ENCODE assay signal across 10 cellular contexts in the genomic region with DNA sequence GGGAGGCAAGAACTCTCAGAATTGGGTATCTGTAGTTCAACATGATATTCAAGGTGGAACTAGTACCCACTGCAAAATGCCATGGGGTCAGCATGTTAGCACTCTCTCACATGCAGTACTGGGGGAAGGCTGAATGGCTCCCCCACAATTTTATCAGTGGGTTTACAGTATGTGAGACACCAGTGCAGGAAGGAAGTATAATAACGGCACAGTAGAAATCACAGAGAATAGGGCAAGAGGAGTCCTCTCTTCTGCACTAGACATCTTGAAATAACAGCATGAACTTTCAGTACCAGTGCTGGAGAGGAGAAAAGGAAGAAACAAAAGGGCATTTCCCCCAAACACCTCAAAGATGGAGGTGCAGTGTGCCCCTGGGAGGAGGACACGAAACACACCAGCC. TPM values are rescaled to one million over a fixed set of nuclear protein-coding genes. Genes with fewer than 3 reads are reported as not detected.
DNase-seq lines count a peak whose midpoint lies in the region; ATAC-seq and TF ChIP-seq lines count a peak whose summit lies in the region.
"Had no signal": no experiment of that assay in that cellular context is flagged by ENCODE, and none has a peak within 500 bp of the region (broad histone marks: within the 10 kb centered on the region; RNA-seq: fewer than 3 reads in every experiment).

No MANE protein-coding gene starts in this region.

- peaks cover 67% of the 10 kb centered on the region for H3K36me3 Mint-ChIP-seq in MCF 10A (ENCODE audit: insufficient read depth, unreplicated experiment)
- peaks cover 6 to 48% (median 26%) of the 10 kb centered on the region in 5 donors for H3K36me3 Mint-ChIP-seq in naive thymus-derived CD4-positive, alpha-beta T cell

- peaks cover 56% of the 10 kb centered on the region for H3K4me1 Mint-ChIP-seq in MCF 10A (ENCODE audit: insufficient read depth, unreplicated experiment)
- peaks cover 22 to 72% (median 64%) of the 10 kb centered on the region in 7 donors for H3K4me1 Mint-ChIP-seq in naive thymus-derived CD4-positive, alpha-beta T cell

- DNase-seq in Kasumi-1 (lab: John Stamatoyannopoulos, UW) (peak; percentile 29 to 50), MCF 10A (ENCODE audit: unreplicated experiment) (no peak), NCI-H187 treated with DMSO at 0.1 percent for 48 hours (lab: John Stamatoyannopoulos, UW) (no peak), G401 (ENCODE audit: low spot score) (no peak), NCI-H226 (no peak)
- no peak for DNase-seq in naive thymus-derived CD4-positive, alpha-beta T cell
- DNase-seq: T-helper 9 cell had no signal

- H3K27me3 ChIP-seq in BLaER1 = no peaks in the 10 kb centered on the region
- H3K27me3 ChIP-seq in naive thymus-derived CD4-positive, alpha-beta T cell (ENCODE audit: control insufficient read depth in 2 of 2, insufficient read depth in 2 of 2, low read length in 2 of 2) = no peaks in the 10 kb centered on the region

- peak overlapping the region; percentile 59 for H3K27ac Mint-ChIP-seq in MCF 10A (ENCODE audit: low read depth, unreplicated experiment)
- peak overlapping the region; percentile 75 to 96 (median 88) for H3K27ac Mint-ChIP-seq in naive thymus-derived CD4-positive, alpha-beta T cell

- no peak for ATAC-seq in naive thymus-derived CD4-positive, alpha-beta T cell
- ATAC-seq in HG03565 (IDR thresholded peaks at IDR 0.05; ENCODE audit: unreplicated experiment) = no peak

- peak overlapping the region; percentile 88 for H3K9ac ChIP-seq in BLaER1

- in situ Hi-C loops in G401 (cut with HindIII; ENCODE audit: low sequenced_read_pairs) = loop anchor here (5.0 to 10.0 kb wide), 2 partner anchors 81 to 161 kb away; no protein-coding TSS in a partner anchor

- intact Hi-C loops in MCF 10A (cut with micrococcal nuclease) = loop anchor here (1.0 kb wide), 1 partner anchor 10 kb away; no protein-coding TSS in a partner anchor
- intact Hi-C loops in naive thymus-derived CD4-positive, alpha-beta T cell (cut with micrococcal nuclease) = loop anchor here in 1 of 2 donors (2.0 to 5.0 kb wide), 2 partner anchors 17 to 1804 kb away; a partner anchor contains a TSS

- POLR2A ChIA-PET in MCF 10A (lab: Yijun Ruan, JAX) = interaction anchor here (0.8 to 3.0 kb wide), 8 partner anchors 10 to 83 kb away, joined by 3 to 121 read pairs (median 7); a partner anchor contains a TSS
- POLR2A ChIA-PET in naive thymus-derived CD4-positive, alpha-beta T cell (lab: Charles Lee) = interaction anchor here (1.0 to 4.7 kb wide), 5 partner anchors 9 to 124 kb away, joined by 3 to 142 read pairs (median 6); a partner anchor contains a TSS

- peaks cover 80% of the 10 kb centered on the region for H4K20me1 ChIP-seq in BLaER1

- peak overlapping the region; percentile 90 for H3K4me3 ChIP-seq in BLaER1
- no peak overlapping the region for H3K4me3 ChIP-seq in naive thymus-derived CD4-positive, alpha-beta T cell (ENCODE audit: low read length)

- H3K27ac ChIP-seq in BLaER1 = peak overlapping the region; percentile 88
- peak overlapping the region; percentile 87 for H3K27ac ChIP-seq in naive thymus-derived CD4-positive, alpha-beta T cell (ENCODE audit: low read depth, low read length)

- BruUV-seq in MCF 10A (replicated peaks; lab: Mats Ljungman, UMichigan) = no TSS peak

- no peaks in the 10 kb centered on the region for H3K27me3 Mint-ChIP-seq in MCF 10A (ENCODE audit: insufficient read depth, unreplicated experiment)
- H3K27me3 Mint-ChIP-seq in naive thymus-derived CD4-positive, alpha-beta T cell = no peaks in the 10 kb centered on the region

- CTCF ChIA-PET in MCF 10A (lab: Yijun Ruan, JAX) = interaction anchor here (0.6 to 4.5 kb wide), 14 partner anchors 11 to 585 kb away, joined by 3 to 33 read pairs (median 6); a partner anchor contains a TSS
- CTCF ChIA-PET in naive thymus-derived CD4-positive, alpha-beta T cell (lab: Charles Lee) = interaction anchor here (1.1 to 2.7 kb wide), 4 partner anchors 8 to 13 kb away, joined by 5 to 22 read pairs (median 10); a partner anchor contains a TSS

- no peaks in the 10 kb centered on the region for H3K9me3 Mint-ChIP-seq in MCF 10A (ENCODE audit: unreplicated experiment)
- peaks cover 0 to 9% (median 0%) of the 10 kb centered on the region in 11 donors for H3K9me3 Mint-ChIP-seq in naive thymus-derived CD4-positive, alpha-beta T cell

- H3K4me2 ChIP-seq in BLaER1 = peak overlapping the region; percentile 99

- peak overlapping the region; percentile 84 for H3K4me3 Mint-ChIP-seq in MCF 10A (ENCODE audit: unreplicated experiment)
- peak overlapping the region; percentile 78 to 93 (median 86) for H3K4me3 Mint-ChIP-seq in naive thymus-derived CD4-positive, alpha-beta T cell

- H3K9me3 ChIP-seq in BLaER1 = no peaks in the 10 kb centered on the region
- H3K9me3 ChIP-seq in naive thymus-derived CD4-positive, alpha-beta T cell (ENCODE audit: control insufficient read depth in 2 of 3, low read length in 3 of 3) = no peaks in the 10 kb centered on the region

- peaks cover 77% of the 10 kb centered on the region for H3K36me3 ChIP-seq in BLaER1
- peaks cover 17 to 69% (median 20%) of the 10 kb centered on the region in 3 experiments for H3K36me3 ChIP-seq in naive thymus-derived CD4-positive, alpha-beta T cell (ENCODE audit: control insufficient read depth in 2 of 3, insufficient read depth in 3 of 3, low read length in 3 of 3)

- TF ChIP-seq CTCF in MCF 10A (IDR thresholded peaks at IDR 0.05; ENCODE audit: unreplicated experiment) = no peak

- peaks cover 64% of the 10 kb centered on the region for H3K4me1 ChIP-seq in BLaER1
- peaks cover 13 to 16% of the 10 kb centered on the region in 2 donors for H3K4me1 ChIP-seq in naive thymus-derived CD4-positive, alpha-beta T cell (ENCODE audit: control insufficient read depth in 2 of 2, insufficient read depth in 2 of 2, low read length in 2 of 2)

RNA-seq across cellular contexts. Expression of a gene that starts 1.5 kb away (rescaled TPM):
- 27.1 and 31.3 TPM in 2 replicates for total RNA-seq in MCF 10A (2022)
- total RNA-seq in naive thymus-derived CD4-positive, alpha-beta T cell = 10 to 100 TPM in 4 of 5 experiments, 1 to 10 TPM in 1; 10.0 to 32.1 (median 17.6) TPM
- polyA plus RNA-seq in naive thymus-derived CD4-positive, alpha-beta T cell = 10 to 100 TPM; 24.5 to 41.7 TPM
- 73.4 and 80.4 TPM in 2 replicates for total RNA-seq in G401 (2014; rRNA removed; shearing (Covaris generic))

RNA-seq across cellular contexts. Expression of a gene that starts 8.9 kb away (rescaled TPM):
- 546 and 577 TPM in 2 replicates for total RNA-seq in MCF 10A (2022)
- total RNA-seq in naive thymus-derived CD4-positive, alpha-beta T cell = 100 to 1,000 TPM; 345 to 750 (median 366) TPM
- polyA plus RNA-seq in naive thymus-derived CD4-positive, alpha-beta T cell = 100 to 1,000 TPM; 422 to 558 TPM
- total RNA-seq in G401 (2014; rRNA removed; shearing (Covaris generic)) = 1,050 and 1,370 TPM in 2 replicates

RNA-seq across cellular contexts. Expression of a gene that starts 9.5 kb away (rescaled TPM):
- total RNA-seq in MCF 10A (2022) = 6.0 and 8.8 TPM in 2 replicates
- total RNA-seq in naive thymus-derived CD4-positive, alpha-beta T cell = 10 to 100 TPM in 4 of 5 experiments, 1 to 10 TPM in 1; 8.3 to 53.4 (median 29.4) TPM
- polyA plus RNA-seq in naive thymus-derived CD4-positive, alpha-beta T cell = 1 to 10 TPM; 2.3 to 4.9 TPM
- 27.7 and 58.6 TPM in 2 replicates for total RNA-seq in G401 (2014; rRNA removed; shearing (Covaris generic))

RNA-seq across cellular contexts. Expression of a gene that starts 14.4 kb away (rescaled TPM):
- not detected in 2 replicates for total RNA-seq in MCF 10A (2022)
- not detected for total RNA-seq in naive thymus-derived CD4-positive, alpha-beta T cell
- polyA plus RNA-seq in naive thymus-derived CD4-positive, alpha-beta T cell = under 1 TPM in 1 of 2 donors, not detected in 1; 0.22 TPM
- 14.3 and 14.6 TPM in 2 replicates for total RNA-seq in G401 (2014; rRNA removed; shearing (Covaris generic))
- total RNA-seq: renal cortical epithelial cell had no signal

RNA-seq across cellular contexts. Expression of a gene that starts 32.5 kb away (rescaled TPM):
- total RNA-seq in MCF 10A (2022) = 6.8 and 7.0 TPM in 2 replicates
- 10 to 100 TPM in 1 of 5 experiments, 1 to 10 TPM in 2, under 1 TPM in 2; 0.84 to 41.1 (median 1.8) TPM for total RNA-seq in naive thymus-derived CD4-positive, alpha-beta T cell
- polyA plus RNA-seq in naive thymus-derived CD4-positive, alpha-beta T cell = 1 to 10 TPM in 1 of 2 donors, under 1 TPM in 1; 0.95 to 2.0 TPM
- total RNA-seq in G401 (2014; rRNA removed; shearing (Covaris generic)) = 40.1 and 46.1 TPM in 2 replicates

Comparison
In these comparisons a context has a peak if more than half of its experiments do, and no peak if none do; other contexts are left out.
1. DNase-seq: peak in Kasumi-1 (2 of 2); none in MCF 10A (single experiment), naive thymus-derived CD4-positive, alpha-beta T cell (0 of 9), NCI-H187 treated with DMSO at 0.1 percent for 48 hours (single experiment), G401 (single experiment) and NCI-H226 (single experiment).